Comparison of ENCODE assay signal across 1 cellular context in genomic region chr5:113002423-113002822, GRCh38.
TF ChIP-seq lines count a peak whose summit lies in the region.

No MANE protein-coding gene starts in this region.

TF ChIP-seq in HepG2, 621 proteins besides CTCF, POLR2A, EP300 and RAD21 (continued from another document):
- TF ChIP-seq ZNF382 (CRISPR knock-in tag; IDR thresholded peaks at IDR 0.05; ENCODE audit: borderline replicate concordance) (no peak), ZNF766 (CRISPR knock-in tag; IDR thresholded peaks at IDR 0.05; ENCODE audit: borderline replicate concordance) (no peak), NFYC (CRISPR knock-in tag; IDR thresholded peaks at IDR 0.05) (no peak), NR2F1 (CRISPR knock-in tag; IDR thresholded peaks at IDR 0.05) (peak in 1 of 2 experiments; percentile 77; a peak in 2 of 4 replicates), SALL1 (CRISPR knock-in tag; IDR thresholded peaks at IDR 0.05) (peak; percentile 56), MXD3 (CRISPR knock-in tag; IDR thresholded peaks at IDR 0.05) (no peak), ZNF709 (CRISPR knock-in tag; IDR thresholded peaks at IDR 0.05) (no peak), ATAD3A (CRISPR knock-in tag; IDR thresholded peaks at IDR 0.05) (no peak), HINFP (CRISPR knock-in tag; IDR thresholded peaks at IDR 0.05; ENCODE audit: low read depth) (no peak), STAT6 (CRISPR knock-in tag; IDR thresholded peaks at IDR 0.05; ENCODE audit: borderline replicate concordance) (no peak), KLF15 (CRISPR knock-in tag; IDR thresholded peaks at IDR 0.05; ENCODE audit: borderline replicate concordance) (no peak), CSRNP2 (CRISPR knock-in tag; conservative IDR thresholded peaks at IDR 0.05; ENCODE audit: low read depth) (no peak), MED13 (CRISPR knock-in tag; IDR thresholded peaks at IDR 0.05) (no peak), ATRX (CRISPR knock-in tag; IDR thresholded peaks at IDR 0.05; ENCODE audit: borderline replicate concordance) (no peak), ZMAT5 (CRISPR knock-in tag; IDR thresholded peaks at IDR 0.05; ENCODE audit: borderline replicate concordance, low read depth) (no peak), ZNF432 (CRISPR knock-in tag; IDR thresholded peaks at IDR 0.05; ENCODE audit: borderline replicate concordance) (no peak), RARA (CRISPR knock-in tag; IDR thresholded peaks at IDR 0.05) (peak; percentile 66), TOPORS (CRISPR knock-in tag; IDR thresholded peaks at IDR 0.05) (no peak), ZNF317 (CRISPR knock-in tag; IDR thresholded peaks at IDR 0.05) (no peak), NKX3-1 (CRISPR knock-in tag; IDR thresholded peaks at IDR 0.05) (no peak), TERF1 (CRISPR knock-in tag; IDR thresholded peaks at IDR 0.05) (no peak), GABPB1 (CRISPR knock-in tag; IDR thresholded peaks at IDR 0.05) (no peak)
